8 cellular contexts compared by ENCODE assay signal in the genomic region with DNA sequence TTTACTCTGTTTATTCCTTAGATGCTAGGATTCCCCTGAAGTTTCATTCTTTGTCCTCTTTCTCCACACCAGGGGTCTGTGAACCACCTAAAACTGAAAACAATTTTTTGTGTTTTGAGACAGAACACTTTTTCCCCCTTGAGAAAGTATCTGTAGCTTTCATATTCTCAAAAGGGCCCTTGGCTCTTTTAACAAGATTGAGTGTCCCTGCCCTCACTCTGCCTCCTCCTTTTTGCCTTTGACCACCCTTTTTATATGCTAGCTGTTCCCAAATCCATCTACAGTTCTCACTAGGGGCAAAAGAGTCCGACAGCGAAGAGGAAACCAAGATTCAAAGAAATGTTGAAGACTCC. TPM values are rescaled to one million over a fixed set of nuclear protein-coding genes. Genes with fewer than 3 reads are reported as not detected.
DNase-seq lines count a peak whose midpoint lies in the region; ATAC-seq and TF ChIP-seq lines count a peak whose summit lies in the region.

No MANE protein-coding gene starts in this region.

- H3K4me3 ChIP-seq in iPS-18a (ENCODE audit: low read length) = peak overlapping the region; percentile 82
- H3K4me3 ChIP-seq in stomach = peak overlapping the region; percentile 85 to 97 (median 95)

- ATAC-seq in GM21381 (IDR thresholded peaks at IDR 0.05; ENCODE audit: unreplicated experiment) = no peak

- peaks cover 12% of the 10 kb centered on the region for H3K27me3 Mint-ChIP-seq in activated T-helper 2 cell treated with anti-CD3 and anti-CD28 coated beads, Interferon-gamma antibody, Interleukin-2, Interleukin-4, amounts not matched to agents 10 μg/mL and 5 μg/mL and 100 μg/mL, durations not matched to agents 14 hours and 24 hours and 36 hours (ENCODE audit: low read depth)

- peaks cover 10% of the 10 kb centered on the region for H3K36me3 Mint-ChIP-seq in activated T-helper 2 cell treated with anti-CD3 and anti-CD28 coated beads, Interferon-gamma antibody, Interleukin-2, Interleukin-4, amounts not matched to agents 10 μg/mL and 5 μg/mL and 100 μg/mL, durations not matched to agents 14 hours and 24 hours and 36 hours (ENCODE audit: low read depth)

- H3K27ac ChIP-seq in iPS-18a (ENCODE audit: low read length) (peak overlapping the region; percentile 45), stomach (peak overlapping the region; percentile 78 to 97 (median 93))

- peak overlapping the region; percentile 85 for H3K4me3 Mint-ChIP-seq in activated T-helper 2 cell treated with anti-CD3 and anti-CD28 coated beads, Interferon-gamma antibody, Interleukin-2, Interleukin-4, amounts not matched to agents 10 μg/mL and 5 μg/mL and 100 μg/mL, durations not matched to agents 14 hours and 24 hours and 36 hours (ENCODE audit: low read depth)

- TF ChIP-seq CTCF in stomach (IDR thresholded peaks at IDR 0.05) = no peak

- intact Hi-C loops in activated T-helper 2 cell treated with anti-CD3 and anti-CD28 coated beads, Interferon-gamma antibody, Interleukin-2, Interleukin-4, amounts not matched to agents 10 μg/mL and 5 μg/mL and 100 μg/mL, durations not matched to agents 14 hours and 24 hours and 36 hours (cut with micrococcal nuclease) = loop anchor here (1.0 to 10.0 kb wide), 6 partner anchors 197 to 1560 kb away; partner anchors contain the start of genes B3GNT2, MDH1, TMEM17 and UGP2
- intact Hi-C loops in stomach (cut with DNase I; ENCODE audit: low total_unique reads) = no loop called here
- intact Hi-C loops in posterior vena cava (cut with DNase I) = loop anchor here (5.0 to 10.0 kb wide), 2 partner anchors 60 to 247 kb away; no protein-coding TSS in a partner anchor

- WGBS in stomach, 5 donors = 0 to 19% (median 5%) methylated on average over 2 of the region's 2 CpGs

- TF ChIP-seq POLR2A in stomach (IDR thresholded peaks at IDR 0.05) = no peak

- no peaks in the 10 kb centered on the region for H3K27me3 ChIP-seq in iPS-18a (ENCODE audit: control insufficient read depth, insufficient read depth, low read length)
- H3K27me3 ChIP-seq in stomach = no peaks in the 10 kb centered on the region

- DNase-seq in NCI-H2227 (lab: John Stamatoyannopoulos, UW; ENCODE audit: unreplicated experiment) (peak; percentile 29), NCI-H2227 treated with DMSO at 0.1 percent for 48 hours (lab: John Stamatoyannopoulos, UW) (no peak), stomach (no peak), NCI-H2196 treated with DMSO at 0.1 percent for 48 hours (lab: John Stamatoyannopoulos, UW; ENCODE audit: unreplicated experiment) (no peak), posterior vena cava (ENCODE audit: low spot score) (no peak)
- no peak for DNase-seq in activated T-helper 2 cell treated with anti-CD3 and anti-CD28 coated beads, Interferon-gamma antibody, Interleukin-2, Interleukin-4, amounts not matched to agents 10 μg/mL and 5 μg/mL and 100 μg/mL, durations not matched to agents 14 hours and 24 hours and 36 hours (ENCODE audit: low spot score)

- H3K9ac ChIP-seq in iPS-18a (ENCODE audit: low read length) = peak overlapping the region; percentile 76

- no peak for TF ChIP-seq EP300 in stomach (IDR thresholded peaks at IDR 0.05)

- H3K4me1 ChIP-seq in iPS-18a (ENCODE audit: control insufficient read depth, low read depth, low read length) = peaks cover 23% of the 10 kb centered on the region
- H3K4me1 ChIP-seq in stomach = peaks cover 24 to 41% (median 34%) of the 10 kb centered on the region in 4 donors

- no peaks in the 10 kb centered on the region for H3K9me3 ChIP-seq in iPS-18a (ENCODE audit: control insufficient read depth, low read depth, low read length)
- no peaks in the 10 kb centered on the region for H3K9me3 ChIP-seq in stomach

- H3K4me1 Mint-ChIP-seq in activated T-helper 2 cell treated with anti-CD3 and anti-CD28 coated beads, Interferon-gamma antibody, Interleukin-2, Interleukin-4, amounts not matched to agents 10 μg/mL and 5 μg/mL and 100 μg/mL, durations not matched to agents 14 hours and 24 hours and 36 hours (ENCODE audit: low read depth) = peaks cover 31% of the 10 kb centered on the region

- H3K27ac Mint-ChIP-seq in activated T-helper 2 cell treated with anti-CD3 and anti-CD28 coated beads, Interferon-gamma antibody, Interleukin-2, Interleukin-4, amounts not matched to agents 10 μg/mL and 5 μg/mL and 100 μg/mL, durations not matched to agents 14 hours and 24 hours and 36 hours = peak overlapping the region; percentile 70

- H3K9me3 Mint-ChIP-seq in activated T-helper 2 cell treated with anti-CD3 and anti-CD28 coated beads, Interferon-gamma antibody, Interleukin-2, Interleukin-4, amounts not matched to agents 10 μg/mL and 5 μg/mL and 100 μg/mL, durations not matched to agents 14 hours and 24 hours and 36 hours = no peaks in the 10 kb centered on the region

- H3K36me3 ChIP-seq in iPS-18a (ENCODE audit: control insufficient read depth, low read depth, low read length) (peaks cover 10% of the 10 kb centered on the region), stomach (no peaks in the 10 kb centered on the region)

RNA-seq across cellular contexts. Expression of gene EHBP1, which starts 0.9 kb away (rescaled TPM):
- total RNA-seq in activated T-helper 2 cell treated with anti-CD3 and anti-CD28 coated beads, Interferon-gamma antibody, Interleukin-2, Interleukin-4, amounts not matched to agents 10 μg/mL and 5 μg/mL and 100 μg/mL, durations not matched to agents 14 hours and 24 hours and 36 hours = 22.1 and 25.6 TPM in 2 replicates
- 100 to 1,000 TPM in 3 of 5 donors, 10 to 100 TPM in 2; 18.0 to 142 (median 107) TPM for total RNA-seq in stomach
- 10 to 100 TPM; 10.2 to 23.1 (median 17.6) TPM for polyA plus RNA-seq in stomach
- 10 to 100 TPM; 64.6 to 67.6 TPM for total RNA-seq in posterior vena cava
